In the genomic region with DNA sequence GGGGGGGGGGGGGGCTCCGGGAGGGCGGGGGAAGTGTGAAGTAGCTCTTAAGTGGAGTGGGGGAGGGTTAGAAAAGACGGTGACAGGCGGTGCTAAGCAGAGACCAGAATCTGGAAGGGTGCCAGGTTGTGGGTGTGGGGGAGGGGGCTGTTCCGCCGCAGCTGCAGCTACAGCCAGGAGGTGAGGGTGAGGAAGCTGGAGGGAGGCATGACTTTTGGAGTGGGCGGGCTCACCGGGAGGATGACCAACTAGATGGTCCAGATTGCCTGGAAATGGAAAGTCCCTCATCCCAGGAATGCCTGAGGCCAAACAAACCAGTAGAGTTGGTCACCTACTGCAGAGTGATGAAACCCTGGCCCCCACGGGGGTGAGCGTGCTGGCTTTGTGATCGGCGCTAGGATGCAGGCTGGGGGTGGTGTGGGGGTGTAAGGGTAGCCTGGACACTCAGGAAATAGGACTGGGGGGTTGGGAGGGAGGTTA, we compare ENCODE assay signal across 1 cellular context.
TF ChIP-seq lines count a peak whose summit lies in the region.

No MANE protein-coding gene starts in this region.

TF ChIP-seq in K562, 482 proteins besides CTCF, POLR2A, EP300 and RAD21 (continued from another document and continues in another):
- TF ChIP-seq U2AF2 (optimal IDR thresholded peaks at IDR 0.05; ENCODE audit: low read depth, low read length), result no peak
- TF ChIP-seq, protein P1, sequence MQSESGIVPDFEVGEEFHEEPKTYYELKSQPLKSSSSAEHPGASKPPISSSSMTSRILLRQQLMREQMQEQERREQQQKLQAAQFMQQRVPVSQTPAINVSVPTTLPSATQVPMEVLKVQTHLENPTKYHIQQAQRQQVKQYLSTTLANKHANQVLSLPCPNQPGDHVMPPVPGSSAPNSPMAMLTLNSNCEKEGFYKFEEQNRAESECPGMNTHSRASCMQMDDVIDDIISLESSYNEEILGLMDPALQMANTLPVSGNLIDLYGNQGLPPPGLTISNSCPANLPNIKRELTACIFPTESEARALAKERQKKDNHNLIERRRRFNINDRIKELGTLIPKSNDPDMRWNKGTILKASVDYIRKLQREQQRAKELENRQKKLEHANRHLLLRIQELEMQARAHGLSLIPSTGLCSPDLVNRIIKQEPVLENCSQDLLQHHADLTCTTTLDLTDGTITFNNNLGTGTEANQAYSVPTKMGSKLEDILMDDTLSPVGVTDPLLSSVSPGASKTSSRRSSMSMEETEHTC (IDR thresholded peaks at IDR 0.05), result no peak
- TF ChIP-seq, protein P2, sequence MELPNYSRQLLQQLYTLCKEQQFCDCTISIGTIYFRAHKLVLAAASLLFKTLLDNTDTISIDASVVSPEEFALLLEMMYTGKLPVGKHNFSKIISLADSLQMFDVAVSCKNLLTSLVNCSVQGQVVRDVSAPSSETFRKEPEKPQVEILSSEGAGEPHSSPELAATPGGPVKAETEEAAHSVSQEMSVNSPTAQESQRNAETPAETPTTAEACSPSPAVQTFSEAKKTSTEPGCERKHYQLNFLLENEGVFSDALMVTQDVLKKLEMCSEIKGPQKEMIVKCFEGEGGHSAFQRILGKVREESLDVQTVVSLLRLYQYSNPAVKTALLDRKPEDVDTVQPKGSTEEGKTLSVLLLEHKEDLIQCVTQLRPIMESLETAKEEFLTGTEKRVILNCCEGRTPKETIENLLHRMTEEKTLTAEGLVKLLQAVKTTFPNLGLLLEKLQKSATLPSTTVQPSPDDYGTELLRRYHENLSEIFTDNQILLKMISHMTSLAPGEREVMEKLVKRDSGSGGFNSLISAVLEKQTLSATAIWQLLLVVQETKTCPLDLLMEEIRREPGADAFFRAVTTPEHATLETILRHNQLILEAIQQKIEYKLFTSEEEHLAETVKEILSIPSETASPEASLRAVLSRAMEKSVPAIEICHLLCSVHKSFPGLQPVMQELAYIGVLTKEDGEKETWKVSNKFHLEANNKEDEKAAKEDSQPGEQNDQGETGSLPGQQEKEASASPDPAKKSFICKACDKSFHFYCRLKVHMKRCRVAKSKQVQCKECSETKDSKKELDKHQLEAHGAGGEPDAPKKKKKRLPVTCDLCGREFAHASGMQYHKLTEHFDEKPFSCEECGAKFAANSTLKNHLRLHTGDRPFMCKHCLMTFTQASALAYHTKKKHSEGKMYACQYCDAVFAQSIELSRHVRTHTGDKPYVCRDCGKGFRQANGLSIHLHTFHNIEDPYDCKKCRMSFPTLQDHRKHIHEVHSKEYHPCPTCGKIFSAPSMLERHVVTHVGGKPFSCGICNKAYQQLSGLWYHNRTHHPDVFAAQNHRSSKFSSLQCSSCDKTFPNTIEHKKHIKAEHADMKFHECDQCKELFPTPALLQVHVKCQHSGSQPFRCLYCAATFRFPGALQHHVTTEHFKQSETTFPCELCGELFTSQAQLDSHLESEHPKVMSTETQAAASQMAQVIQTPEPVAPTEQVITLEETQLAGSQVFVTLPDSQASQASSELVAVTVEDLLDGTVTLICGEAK (IDR thresholded peaks at IDR 0.05), result no peak
- TF ChIP-seq, protein P2 (CRISPR knock-in tag; IDR thresholded peaks at IDR 0.05), result no peak
- no peak for TF ChIP-seq ZNF24 (IDR thresholded peaks at IDR 0.05)
- TF ChIP-seq, protein P3, sequence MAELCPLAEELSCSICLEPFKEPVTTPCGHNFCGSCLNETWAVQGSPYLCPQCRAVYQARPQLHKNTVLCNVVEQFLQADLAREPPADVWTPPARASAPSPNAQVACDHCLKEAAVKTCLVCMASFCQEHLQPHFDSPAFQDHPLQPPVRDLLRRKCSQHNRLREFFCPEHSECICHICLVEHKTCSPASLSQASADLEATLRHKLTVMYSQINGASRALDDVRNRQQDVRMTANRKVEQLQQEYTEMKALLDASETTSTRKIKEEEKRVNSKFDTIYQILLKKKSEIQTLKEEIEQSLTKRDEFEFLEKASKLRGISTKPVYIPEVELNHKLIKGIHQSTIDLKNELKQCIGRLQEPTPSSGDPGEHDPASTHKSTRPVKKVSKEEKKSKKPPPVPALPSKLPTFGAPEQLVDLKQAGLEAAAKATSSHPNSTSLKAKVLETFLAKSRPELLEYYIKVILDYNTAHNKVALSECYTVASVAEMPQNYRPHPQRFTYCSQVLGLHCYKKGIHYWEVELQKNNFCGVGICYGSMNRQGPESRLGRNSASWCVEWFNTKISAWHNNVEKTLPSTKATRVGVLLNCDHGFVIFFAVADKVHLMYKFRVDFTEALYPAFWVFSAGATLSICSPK (IDR thresholded peaks at IDR 0.05; ENCODE audit: borderline replicate concordance), result no peak
- TF ChIP-seq MAZ (CRISPR knock-in tag; conservative IDR thresholded peaks at IDR 0.05 in 1 of 2, IDR thresholded peaks at IDR 0.05 in 1 of 2), result peak in 1 of 2 experiments; percentile 61; a peak in 2 of 4 replicates
- 0 out of 2 replicates have a peak, but pooled peaks have one; percentile 21 for TF ChIP-seq EHMT2 (IDR thresholded peaks at IDR 0.05)
- peak; percentile 28; the same call in 1 of the 2 replicates for TF ChIP-seq L3MBTL2 (IDR thresholded peaks at IDR 0.05)
- TF ChIP-seq MAFG (tag; conservative IDR thresholded peaks at IDR 0.05), result no peak
- TF ChIP-seq FOSL1 (tag; conservative IDR thresholded peaks at IDR 0.05), result peak; percentile 37
- no peak for TF ChIP-seq ZNF140 (CRISPR knock-in tag; IDR thresholded peaks at IDR 0.05)
- TF ChIP-seq, protein P4, sequence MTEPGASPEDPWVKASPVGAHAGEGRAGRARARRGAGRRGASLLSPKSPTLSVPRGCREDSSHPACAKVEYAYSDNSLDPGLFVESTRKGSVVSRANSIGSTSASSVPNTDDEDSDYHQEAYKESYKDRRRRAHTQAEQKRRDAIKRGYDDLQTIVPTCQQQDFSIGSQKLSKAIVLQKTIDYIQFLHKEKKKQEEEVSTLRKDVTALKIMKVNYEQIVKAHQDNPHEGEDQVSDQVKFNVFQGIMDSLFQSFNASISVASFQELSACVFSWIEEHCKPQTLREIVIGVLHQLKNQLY (CRISPR knock-in tag; conservative IDR thresholded peaks at IDR 0.05), result no peak
- no peak for TF ChIP-seq ZNF551 (CRISPR knock-in tag; IDR thresholded peaks at IDR 0.05)
- TF ChIP-seq, protein P5, sequence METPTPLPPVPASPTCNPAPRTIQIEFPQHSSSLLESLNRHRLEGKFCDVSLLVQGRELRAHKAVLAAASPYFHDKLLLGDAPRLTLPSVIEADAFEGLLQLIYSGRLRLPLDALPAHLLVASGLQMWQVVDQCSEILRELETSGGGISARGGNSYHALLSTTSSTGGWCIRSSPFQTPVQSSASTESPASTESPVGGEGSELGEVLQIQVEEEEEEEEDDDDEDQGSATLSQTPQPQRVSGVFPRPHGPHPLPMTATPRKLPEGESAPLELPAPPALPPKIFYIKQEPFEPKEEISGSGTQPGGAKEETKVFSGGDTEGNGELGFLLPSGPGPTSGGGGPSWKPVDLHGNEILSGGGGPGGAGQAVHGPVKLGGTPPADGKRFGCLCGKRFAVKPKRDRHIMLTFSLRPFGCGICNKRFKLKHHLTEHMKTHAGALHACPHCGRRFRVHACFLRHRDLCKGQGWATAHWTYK (CRISPR knock-in tag; IDR thresholded peaks at IDR 0.05), result no peak
- TF ChIP-seq GABPB2 (CRISPR knock-in tag; conservative IDR thresholded peaks at IDR 0.05), result no peak
- TF ChIP-seq, protein P6, sequence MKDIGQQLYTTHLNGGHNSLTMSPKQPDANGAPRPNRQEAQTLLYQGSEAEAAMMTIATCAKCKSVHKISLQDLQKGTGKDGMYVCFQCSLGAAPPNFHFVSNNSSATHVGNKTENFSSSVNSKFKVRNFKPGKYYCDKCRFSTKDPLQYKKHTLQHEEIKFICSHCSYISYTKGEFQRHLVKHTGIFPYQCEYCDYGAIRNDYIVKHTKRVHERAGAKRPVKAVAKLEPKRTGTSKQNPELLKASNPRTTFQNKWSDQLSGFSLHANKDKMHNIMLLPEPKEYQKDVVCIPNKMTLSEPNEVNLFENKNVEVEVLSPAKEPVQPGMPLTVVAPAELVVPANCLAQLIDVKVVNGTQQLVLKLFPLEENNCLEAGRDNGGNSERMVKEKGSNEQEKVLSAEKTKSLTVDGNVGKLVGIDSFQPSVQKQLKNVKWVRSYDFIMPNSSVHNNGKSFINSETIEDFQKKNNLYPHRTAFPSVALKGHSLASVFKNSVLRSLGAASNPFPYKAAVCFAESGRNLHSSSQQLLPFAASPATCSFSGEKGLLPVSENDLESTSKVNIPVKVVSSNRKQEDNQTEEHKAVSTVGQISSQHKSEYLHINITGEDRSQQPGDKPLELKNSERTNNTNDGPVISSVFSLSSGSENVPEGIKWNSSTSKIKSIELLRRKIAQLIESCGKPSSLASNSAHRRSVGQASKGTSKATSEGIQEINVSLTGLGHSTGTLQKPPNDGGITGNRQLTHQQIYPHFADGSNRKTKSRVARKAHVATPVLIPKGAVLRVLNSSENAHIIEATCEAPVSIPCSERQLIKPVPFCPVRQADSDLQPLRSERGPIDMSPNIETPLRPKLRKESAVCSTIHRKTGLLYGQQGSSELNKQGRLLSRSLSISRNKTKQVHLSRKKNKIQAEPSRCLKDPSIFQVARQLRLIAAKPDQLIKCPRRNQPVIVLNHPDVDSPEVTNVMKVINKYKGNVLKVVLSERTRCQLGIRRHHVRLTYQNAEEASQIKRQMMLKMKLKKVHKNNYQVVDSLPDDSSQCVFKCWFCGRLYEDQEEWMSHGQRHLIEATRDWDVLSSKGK (CRISPR knock-in tag; IDR thresholded peaks at IDR 0.05), result no peak
- TF ChIP-seq, protein P7, sequence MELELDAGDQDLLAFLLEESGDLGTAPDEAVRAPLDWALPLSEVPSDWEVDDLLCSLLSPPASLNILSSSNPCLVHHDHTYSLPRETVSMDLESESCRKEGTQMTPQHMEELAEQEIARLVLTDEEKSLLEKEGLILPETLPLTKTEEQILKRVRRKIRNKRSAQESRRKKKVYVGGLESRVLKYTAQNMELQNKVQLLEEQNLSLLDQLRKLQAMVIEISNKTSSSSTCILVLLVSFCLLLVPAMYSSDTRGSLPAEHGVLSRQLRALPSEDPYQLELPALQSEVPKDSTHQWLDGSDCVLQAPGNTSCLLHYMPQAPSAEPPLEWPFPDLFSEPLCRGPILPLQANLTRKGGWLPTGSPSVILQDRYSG (tag; conservative IDR thresholded peaks at IDR 0.05; ENCODE audit: low read depth), result no peak
- TF ChIP-seq ZNF165 (CRISPR knock-in tag; IDR thresholded peaks at IDR 0.05; ENCODE audit: borderline replicate concordance), result no peak
- TF ChIP-seq NR1H2 (CRISPR knock-in tag; IDR thresholded peaks at IDR 0.05), result no peak
- TF ChIP-seq, protein P8, sequence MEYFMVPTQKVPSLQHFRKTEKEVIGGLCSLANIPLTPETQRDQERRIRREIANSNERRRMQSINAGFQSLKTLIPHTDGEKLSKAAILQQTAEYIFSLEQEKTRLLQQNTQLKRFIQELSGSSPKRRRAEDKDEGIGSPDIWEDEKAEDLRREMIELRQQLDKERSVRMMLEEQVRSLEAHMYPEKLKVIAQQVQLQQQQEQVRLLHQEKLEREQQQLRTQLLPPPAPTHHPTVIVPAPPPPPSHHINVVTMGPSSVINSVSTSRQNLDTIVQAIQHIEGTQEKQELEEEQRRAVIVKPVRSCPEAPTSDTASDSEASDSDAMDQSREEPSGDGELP (CRISPR knock-in tag; IDR thresholded peaks at IDR 0.05; ENCODE audit: borderline replicate concordance), result peak; percentile 60
- TF ChIP-seq, protein P9, sequence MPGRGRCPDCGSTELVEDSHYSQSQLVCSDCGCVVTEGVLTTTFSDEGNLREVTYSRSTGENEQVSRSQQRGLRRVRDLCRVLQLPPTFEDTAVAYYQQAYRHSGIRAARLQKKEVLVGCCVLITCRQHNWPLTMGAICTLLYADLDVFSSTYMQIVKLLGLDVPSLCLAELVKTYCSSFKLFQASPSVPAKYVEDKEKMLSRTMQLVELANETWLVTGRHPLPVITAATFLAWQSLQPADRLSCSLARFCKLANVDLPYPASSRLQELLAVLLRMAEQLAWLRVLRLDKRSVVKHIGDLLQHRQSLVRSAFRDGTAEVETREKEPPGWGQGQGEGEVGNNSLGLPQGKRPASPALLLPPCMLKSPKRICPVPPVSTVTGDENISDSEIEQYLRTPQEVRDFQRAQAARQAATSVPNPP (IDR thresholded peaks at IDR 0.05; ENCODE audit: borderline replicate concordance, insufficient read depth, insufficient read length), result no peak
- TF ChIP-seq SMARCA4 (IDR thresholded peaks at IDR 0.05), result peak; percentile 55; the same call in 1 of the 2 replicates
- TF ChIP-seq, protein P10, sequence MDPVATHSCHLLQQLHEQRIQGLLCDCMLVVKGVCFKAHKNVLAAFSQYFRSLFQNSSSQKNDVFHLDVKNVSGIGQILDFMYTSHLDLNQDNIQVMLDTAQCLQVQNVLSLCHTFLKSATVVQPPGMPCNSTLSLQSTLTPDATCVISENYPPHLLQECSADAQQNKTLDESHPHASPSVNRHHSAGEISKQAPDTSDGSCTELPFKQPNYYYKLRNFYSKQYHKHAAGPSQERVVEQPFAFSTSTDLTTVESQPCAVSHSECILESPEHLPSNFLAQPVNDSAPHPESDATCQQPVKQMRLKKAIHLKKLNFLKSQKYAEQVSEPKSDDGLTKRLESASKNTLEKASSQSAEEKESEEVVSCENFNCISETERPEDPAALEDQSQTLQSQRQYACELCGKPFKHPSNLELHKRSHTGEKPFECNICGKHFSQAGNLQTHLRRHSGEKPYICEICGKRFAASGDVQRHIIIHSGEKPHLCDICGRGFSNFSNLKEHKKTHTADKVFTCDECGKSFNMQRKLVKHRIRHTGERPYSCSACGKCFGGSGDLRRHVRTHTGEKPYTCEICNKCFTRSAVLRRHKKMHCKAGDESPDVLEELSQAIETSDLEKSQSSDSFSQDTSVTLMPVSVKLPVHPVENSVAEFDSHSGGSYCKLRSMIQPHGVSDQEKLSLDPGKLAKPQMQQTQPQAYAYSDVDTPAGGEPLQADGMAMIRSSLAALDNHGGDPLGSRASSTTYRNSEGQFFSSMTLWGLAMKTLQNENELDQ (CRISPR knock-in tag; IDR thresholded peaks at IDR 0.05; ENCODE audit: borderline replicate concordance), result no peak
